Comparison of ENCODE assay signal across 12 cellular contexts in the genomic region with DNA sequence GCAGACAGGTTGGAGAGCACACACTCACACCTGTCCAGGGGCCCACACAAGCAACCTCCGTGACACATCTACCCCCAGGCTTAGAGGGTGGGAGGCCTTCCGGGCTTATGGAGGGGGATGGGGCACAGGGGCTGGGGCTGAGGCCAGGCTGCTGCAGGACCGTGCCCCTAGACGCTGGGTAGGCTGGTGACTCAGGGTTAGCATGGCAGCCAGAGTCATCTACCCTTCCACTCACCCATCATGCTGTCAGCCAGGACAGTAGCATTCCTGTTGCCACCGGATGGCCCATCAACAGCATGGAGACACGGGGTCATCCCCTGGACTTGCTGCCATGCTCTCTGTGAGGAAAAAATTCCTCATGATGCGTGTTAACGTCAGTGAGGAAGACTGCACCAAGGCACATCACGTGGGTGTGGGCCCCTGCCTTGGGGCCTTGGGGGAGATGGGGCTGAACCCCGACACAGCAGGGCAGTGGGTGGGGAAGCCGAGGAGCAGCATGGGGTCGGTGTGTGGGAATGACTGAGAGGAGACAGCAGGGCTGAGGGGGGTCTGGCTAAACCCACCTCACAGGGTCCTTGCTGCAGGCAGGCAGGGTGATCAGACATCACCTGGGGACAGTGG. TPM values are rescaled to one million over a fixed set of nuclear protein-coding genes. Genes with fewer than 3 reads are reported as not detected.
DNase-seq lines count a peak whose midpoint lies in the region; ATAC-seq and TF ChIP-seq lines count a peak whose summit lies in the region.
"Had no signal": no experiment of that assay in that cellular context is flagged by ENCODE, and none has a peak within 500 bp of the region (broad histone marks: within the 10 kb centered on the region; RNA-seq: fewer than 3 reads in every experiment).

No MANE protein-coding gene starts in this region.

- no peaks in the 10 kb centered on the region for H3K9me3 Mint-ChIP-seq in activated naive CD8-positive, alpha-beta T cell treated with anti-CD3 and anti-CD28 coated beads, Interleukin-2, amount 10 ng/mL, durations not matched to agents 7 days and 5 days
- H3K9me3 Mint-ChIP-seq in activated naive CD8-positive, alpha-beta T cell treated with anti-CD3 and anti-CD28 coated beads for 36 hours, result no peaks in the 10 kb centered on the region
- no peaks in the 10 kb centered on the region for H3K9me3 Mint-ChIP-seq in activated CD8-positive, alpha-beta T cell treated with anti-CD3 and anti-CD28 coated beads for 36 hours
- no peaks in the 10 kb centered on the region for H3K9me3 Mint-ChIP-seq in progenitor cell of endocrine pancreas (ENCODE audit: low read depth)

- CTCF ChIA-PET in activated CD8-positive, alpha-beta T cell treated with anti-CD3 and anti-CD28 coated beads for 36 hours (lab: Charles Lee), result no interaction called here

- TF ChIP-seq POLR2A in stomach (IDR thresholded peaks at IDR 0.05), result no peak

- peak; percentile 22 for DNase-seq in activated naive CD8-positive, alpha-beta T cell treated with anti-CD3 and anti-CD28 coated beads, Interleukin-2, amount 10 ng/mL, durations not matched to agents 7 days and 5 days
- no peak for DNase-seq in activated naive CD8-positive, alpha-beta T cell treated with anti-CD3 and anti-CD28 coated beads for 36 hours
- DNase-seq in activated CD8-positive, alpha-beta T cell treated with anti-CD3 and anti-CD28 coated beads for 36 hours, result peak; percentile 0
- DNase-seq in islet precursor cell, result peak; percentile 62
- peak; percentile 15 for DNase-seq in stomach
- no peak for DNase-seq in progenitor cell of endocrine pancreas (ENCODE audit: low spot score, unreplicated experiment)
- no peak for DNase-seq in NCI-H2171 (lab: John Stamatoyannopoulos, UW)
- DNase-seq: cerebellar nuclear complex; erythroblast; SK-N-SH; stimulated activated CD4-positive, alpha-beta T cell treated with anti-CD3 and anti-CD28 coated beads, Interleukin-15, amount 100 ng/mL, for 24 hours had no signal

- peaks cover under 1% of the 10 kb centered on the region for H3K27me3 Mint-ChIP-seq in activated naive CD8-positive, alpha-beta T cell treated with anti-CD3 and anti-CD28 coated beads, Interleukin-2, amount 10 ng/mL, durations not matched to agents 7 days and 5 days
- no peaks in the 10 kb centered on the region for H3K27me3 Mint-ChIP-seq in activated naive CD8-positive, alpha-beta T cell treated with anti-CD3 and anti-CD28 coated beads for 36 hours
- H3K27me3 Mint-ChIP-seq in activated CD8-positive, alpha-beta T cell treated with anti-CD3 and anti-CD28 coated beads for 36 hours, result no peaks in the 10 kb centered on the region
- H3K27me3 Mint-ChIP-seq in progenitor cell of endocrine pancreas, result peaks cover 4% of the 10 kb centered on the region

- H3K9me3 ChIP-seq in stomach, result no peaks in the 10 kb centered on the region
- H3K9me3 ChIP-seq: SK-N-SH had no signal

- H3K4me3 Mint-ChIP-seq in activated naive CD8-positive, alpha-beta T cell treated with anti-CD3 and anti-CD28 coated beads, Interleukin-2, amount 10 ng/mL, durations not matched to agents 7 days and 5 days, result no peak overlapping the region
- H3K4me3 Mint-ChIP-seq in activated naive CD8-positive, alpha-beta T cell treated with anti-CD3 and anti-CD28 coated beads for 36 hours, result no peak overlapping the region
- H3K4me3 Mint-ChIP-seq in activated CD8-positive, alpha-beta T cell treated with anti-CD3 and anti-CD28 coated beads for 36 hours, result no peak overlapping the region
- no peak overlapping the region for H3K4me3 Mint-ChIP-seq in progenitor cell of endocrine pancreas (ENCODE audit: low read depth)

- POLR2A ChIA-PET in activated naive CD8-positive, alpha-beta T cell treated with anti-CD3 and anti-CD28 coated beads, Interleukin-2, amount 10 ng/mL, durations not matched to agents 7 days and 5 days (lab: Charles Lee), result no interaction called here
- POLR2A ChIA-PET in activated CD8-positive, alpha-beta T cell treated with anti-CD3 and anti-CD28 coated beads for 36 hours (lab: Charles Lee), result no interaction called here

- no peak overlapping the region for H3K27ac Mint-ChIP-seq in activated naive CD8-positive, alpha-beta T cell treated with anti-CD3 and anti-CD28 coated beads, Interleukin-2, amount 10 ng/mL, durations not matched to agents 7 days and 5 days
- no peak overlapping the region for H3K27ac Mint-ChIP-seq in activated naive CD8-positive, alpha-beta T cell treated with anti-CD3 and anti-CD28 coated beads for 36 hours
- H3K27ac Mint-ChIP-seq in activated CD8-positive, alpha-beta T cell treated with anti-CD3 and anti-CD28 coated beads for 36 hours, result no peak overlapping the region
- no peak overlapping the region for H3K27ac Mint-ChIP-seq in progenitor cell of endocrine pancreas

- TF ChIP-seq EP300 in stomach (IDR thresholded peaks at IDR 0.05), result no peak

- H3K4me3 ChIP-seq in stomach, result no peak overlapping the region

- 86 to 94% (median 90%) methylated on average over 9 to 12 of the region's 12 CpGs for WGBS in stomach, 5 donors

- TF ChIP-seq CTCF in activated CD8-positive, alpha-beta T cell treated with anti-CD3 and anti-CD28 coated beads for 36 hours (IDR thresholded peaks at IDR 0.05), result no peak
- TF ChIP-seq CTCF in stomach (IDR thresholded peaks at IDR 0.05), result no peak
- TF ChIP-seq CTCF in progenitor cell of endocrine pancreas (IDR thresholded peaks at IDR 0.05; ENCODE audit: unreplicated experiment), result no peak

- peaks cover 2% of the 10 kb centered on the region for H3K4me1 Mint-ChIP-seq in activated naive CD8-positive, alpha-beta T cell treated with anti-CD3 and anti-CD28 coated beads, Interleukin-2, amount 10 ng/mL, durations not matched to agents 7 days and 5 days
- H3K4me1 Mint-ChIP-seq in activated naive CD8-positive, alpha-beta T cell treated with anti-CD3 and anti-CD28 coated beads for 36 hours, result peaks cover 6% of the 10 kb centered on the region
- H3K4me1 Mint-ChIP-seq in activated CD8-positive, alpha-beta T cell treated with anti-CD3 and anti-CD28 coated beads for 36 hours (ENCODE audit: low read depth), result peaks cover 10% of the 10 kb centered on the region
- peaks cover 1% of the 10 kb centered on the region for H3K4me1 Mint-ChIP-seq in progenitor cell of endocrine pancreas (ENCODE audit: low read depth)

- no peaks in the 10 kb centered on the region for H3K27me3 ChIP-seq in stomach

- no peaks in the 10 kb centered on the region for H3K36me3 Mint-ChIP-seq in activated naive CD8-positive, alpha-beta T cell treated with anti-CD3 and anti-CD28 coated beads, Interleukin-2, amount 10 ng/mL, durations not matched to agents 7 days and 5 days
- H3K36me3 Mint-ChIP-seq in activated naive CD8-positive, alpha-beta T cell treated with anti-CD3 and anti-CD28 coated beads for 36 hours, result no peaks in the 10 kb centered on the region
- no peaks in the 10 kb centered on the region for H3K36me3 Mint-ChIP-seq in activated CD8-positive, alpha-beta T cell treated with anti-CD3 and anti-CD28 coated beads for 36 hours (ENCODE audit: low read depth)
- H3K36me3 Mint-ChIP-seq in progenitor cell of endocrine pancreas (ENCODE audit: insufficient read depth), result no peaks in the 10 kb centered on the region

- no peak for ATAC-seq in activated naive CD8-positive, alpha-beta T cell treated with anti-CD3 and anti-CD28 coated beads, Interleukin-2, amount 10 ng/mL, durations not matched to agents 7 days and 5 days (ENCODE audit: low read depth)
- ATAC-seq in activated CD8-positive, alpha-beta T cell treated with anti-CD3 and anti-CD28 coated beads for 36 hours, result no peak
- no peak for ATAC-seq in HG02763 (IDR thresholded peaks at IDR 0.05; ENCODE audit: unreplicated experiment)

- intact Hi-C loops in activated CD8-positive, alpha-beta T cell treated with anti-CD3 and anti-CD28 coated beads for 36 hours (cut with micrococcal nuclease), result no loop called here
- intact Hi-C loops in stomach (cut with DNase I; ENCODE audit: low total_unique reads), result no loop called here

- no peaks in the 10 kb centered on the region for H3K36me3 ChIP-seq in stomach

- H3K27ac ChIP-seq in stomach, result no peak overlapping the region

- H3K4me1 ChIP-seq in stomach, result no peaks in the 10 kb centered on the region

RNA-seq across cellular contexts. Expression of gene WNT9A, which starts 52.8 kb away (rescaled TPM):
- under 1 TPM; 0.08 to 0.09 TPM for total RNA-seq in activated naive CD8-positive, alpha-beta T cell treated with anti-CD3 and anti-CD28 coated beads, Interleukin-2, amount 10 ng/mL, durations not matched to agents 7 days and 5 days
- total RNA-seq in activated naive CD8-positive, alpha-beta T cell treated with anti-CD3 and anti-CD28 coated beads for 36 hours, result not detected
- not detected for total RNA-seq in activated CD8-positive, alpha-beta T cell treated with anti-CD3 and anti-CD28 coated beads for 36 hours
- total RNA-seq in stomach (10 to 100 TPM in 1 of 5 donors, 1 to 10 TPM in 4; 1.7 to 22.2 (median 4.3) TPM), progenitor cell of endocrine pancreas (1.2 TPM in 2 replicates)
- 1 to 10 TPM; 1.1 to 2.0 (median 1.1) TPM for polyA plus RNA-seq in stomach

Comparison
In these comparisons a context has a peak if more than half of its experiments do, and no peak if none do; other contexts are left out.
1. DNase-seq: peak in activated naive CD8-positive, alpha-beta T cell treated with anti-CD3 and anti-CD28 coated beads, Interleukin-2, amount 10 ng/mL, durations not matched to agents 7 days and 5 days (single experiment), activated CD8-positive, alpha-beta T cell treated with anti-CD3 and anti-CD28 coated beads for 36 hours (single experiment), islet precursor cell (single experiment) and stomach (single experiment); none in activated naive CD8-positive, alpha-beta T cell treated with anti-CD3 and anti-CD28 coated beads for 36 hours (single experiment), progenitor cell of endocrine pancreas (single experiment) and NCI-H2171 (single experiment).